Comparison of ENCODE assay signal across 9 cellular contexts in the genomic region with DNA sequence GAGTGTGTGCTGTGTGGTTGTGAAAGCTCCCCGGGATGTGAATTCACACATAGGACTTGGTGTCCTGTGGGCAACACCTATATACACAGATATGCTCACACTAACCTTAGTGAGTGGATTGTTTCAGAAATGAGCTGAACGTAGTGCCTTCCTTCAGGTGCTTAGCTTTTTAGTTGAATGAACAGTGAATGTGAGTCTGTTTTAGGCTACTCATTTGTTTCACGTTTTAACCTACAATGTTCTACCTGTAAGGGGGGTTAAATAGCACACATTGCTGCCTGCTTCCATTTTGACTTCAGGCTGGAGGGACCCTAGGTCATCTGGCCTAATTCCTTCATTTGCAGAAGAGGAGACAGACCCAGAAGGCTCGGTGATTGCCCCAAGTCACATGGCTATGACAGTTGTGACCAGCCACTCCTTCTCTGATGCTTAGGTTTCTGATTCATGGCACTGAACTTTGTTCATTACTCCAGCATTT. TPM values are rescaled to one million over a fixed set of nuclear protein-coding genes. Genes with fewer than 3 reads are reported as not detected.
DNase-seq lines count a peak whose midpoint lies in the region; ATAC-seq and TF ChIP-seq lines count a peak whose summit lies in the region.
"Had no signal": no experiment of that assay in that cellular context is flagged by ENCODE, and none has a peak within 500 bp of the region (broad histone marks: within the 10 kb centered on the region; RNA-seq: fewer than 3 reads in every experiment).

No MANE protein-coding gene starts in this region.

- no TSS peak for BruUV-seq in Calu3 (replicated peaks; lab: Mats Ljungman, UMichigan)

- H3K4me3 ChIP-seq in suprapubic skin = peak overlapping the region; percentile 25

- peak; percentile 63 for DNase-seq in activated CD8-positive, alpha-beta memory T cell treated with anti-CD3 and anti-CD28 coated beads, Interleukin-2, amount 10 ng/mL, durations not matched to agents 7 days and 5 days
- DNase-seq in activated CD8-positive, alpha-beta memory T cell treated with anti-CD3 and anti-CD28 coated beads, Interleukin-2, amount 50 U/mL, for 4 hours = no peak
- no peak for DNase-seq in activated naive CD8-positive, alpha-beta T cell treated with anti-CD3 and anti-CD28 coated beads, Interleukin-2, amount 10 ng/mL, durations not matched to agents 7 days and 5 days
- DNase-seq in suprapubic skin (ENCODE audit: low spot score in 2 of 2) = no peak
- DNase-seq in NCI-H1092 treated with DMSO at 0.1 percent for 48 hours (lab: John Stamatoyannopoulos, UW) = no peak
- DNase-seq in ecto neural progenitor cell (ENCODE audit: low spot score) = no peak
- no peak for DNase-seq in Calu3

- TF ChIP-seq CTCF in suprapubic skin (IDR thresholded peaks at IDR 0.05) (no peak), Calu3 (IDR thresholded peaks at IDR 0.05; ENCODE audit: unreplicated experiment) (no peak)

- no peaks in the 10 kb centered on the region for H3K27me3 Mint-ChIP-seq in activated CD8-positive, alpha-beta memory T cell treated with anti-CD3 and anti-CD28 coated beads, Interleukin-2, amount 10 ng/mL, durations not matched to agents 7 days and 5 days
- no peaks in the 10 kb centered on the region for H3K27me3 Mint-ChIP-seq in activated naive CD8-positive, alpha-beta T cell treated with anti-CD3 and anti-CD28 coated beads, Interleukin-2, amount 10 ng/mL, durations not matched to agents 7 days and 5 days
- H3K27me3 Mint-ChIP-seq in Calu3 (ENCODE audit: unreplicated experiment) = peaks cover 26% of the 10 kb centered on the region

- H3K4me1 Mint-ChIP-seq in activated CD8-positive, alpha-beta memory T cell treated with anti-CD3 and anti-CD28 coated beads, Interleukin-2, amount 10 ng/mL, durations not matched to agents 7 days and 5 days = peaks cover 69% of the 10 kb centered on the region
- H3K4me1 Mint-ChIP-seq in activated naive CD8-positive, alpha-beta T cell treated with anti-CD3 and anti-CD28 coated beads, Interleukin-2, amount 10 ng/mL, durations not matched to agents 7 days and 5 days = peaks cover 18% of the 10 kb centered on the region
- H3K4me1 Mint-ChIP-seq in Calu3 (ENCODE audit: low read depth, unreplicated experiment) = no peaks in the 10 kb centered on the region

- H3K27ac ChIP-seq in suprapubic skin = no peak overlapping the region

- peaks cover 9% of the 10 kb centered on the region for H3K4me1 ChIP-seq in suprapubic skin

- ATAC-seq in activated CD8-positive, alpha-beta memory T cell treated with anti-CD3 and anti-CD28 coated beads, Interleukin-2, amount 10 ng/mL, durations not matched to agents 7 days and 5 days = peak; percentile 43
- peak; percentile 33 for ATAC-seq in HG03097 (IDR thresholded peaks at IDR 0.05; ENCODE audit: low FRiP score, unreplicated experiment)
- ATAC-seq in activated naive CD8-positive, alpha-beta T cell treated with anti-CD3 and anti-CD28 coated beads, Interleukin-2, amount 10 ng/mL, durations not matched to agents 7 days and 5 days (ENCODE audit: low read depth) = no peak

- H3K27me3 ChIP-seq in suprapubic skin = no peaks in the 10 kb centered on the region

- POLR2A ChIA-PET in activated naive CD8-positive, alpha-beta T cell treated with anti-CD3 and anti-CD28 coated beads, Interleukin-2, amount 10 ng/mL, durations not matched to agents 7 days and 5 days (lab: Charles Lee) = no interaction called here

- no peak for TF ChIP-seq POLR2A in suprapubic skin (IDR thresholded peaks at IDR 0.05)

- H3K36me3 Mint-ChIP-seq in activated CD8-positive, alpha-beta memory T cell treated with anti-CD3 and anti-CD28 coated beads, Interleukin-2, amount 10 ng/mL, durations not matched to agents 7 days and 5 days = peaks cover 27% of the 10 kb centered on the region
- H3K36me3 Mint-ChIP-seq in activated naive CD8-positive, alpha-beta T cell treated with anti-CD3 and anti-CD28 coated beads, Interleukin-2, amount 10 ng/mL, durations not matched to agents 7 days and 5 days = peaks cover 2% of the 10 kb centered on the region
- H3K36me3 Mint-ChIP-seq in Calu3 (ENCODE audit: insufficient read depth, unreplicated experiment) = peaks cover 5% of the 10 kb centered on the region

- peak overlapping the region; percentile 90 for H3K27ac Mint-ChIP-seq in activated CD8-positive, alpha-beta memory T cell treated with anti-CD3 and anti-CD28 coated beads, Interleukin-2, amount 10 ng/mL, durations not matched to agents 7 days and 5 days
- peak overlapping the region; percentile 12 for H3K27ac Mint-ChIP-seq in activated naive CD8-positive, alpha-beta T cell treated with anti-CD3 and anti-CD28 coated beads, Interleukin-2, amount 10 ng/mL, durations not matched to agents 7 days and 5 days
- H3K27ac Mint-ChIP-seq in Calu3 (ENCODE audit: unreplicated experiment) = no peak overlapping the region

- peaks cover 6% of the 10 kb centered on the region for H3K9me3 Mint-ChIP-seq in activated CD8-positive, alpha-beta memory T cell treated with anti-CD3 and anti-CD28 coated beads, Interleukin-2, amount 10 ng/mL, durations not matched to agents 7 days and 5 days (ENCODE audit: low read depth)
- no peaks in the 10 kb centered on the region for H3K9me3 Mint-ChIP-seq in activated naive CD8-positive, alpha-beta T cell treated with anti-CD3 and anti-CD28 coated beads, Interleukin-2, amount 10 ng/mL, durations not matched to agents 7 days and 5 days
- H3K9me3 Mint-ChIP-seq in Calu3 (ENCODE audit: low read depth, unreplicated experiment) = no peaks in the 10 kb centered on the region

- peak overlapping the region; percentile 81 for H3K4me3 Mint-ChIP-seq in activated CD8-positive, alpha-beta memory T cell treated with anti-CD3 and anti-CD28 coated beads, Interleukin-2, amount 10 ng/mL, durations not matched to agents 7 days and 5 days
- no peak overlapping the region for H3K4me3 Mint-ChIP-seq in activated naive CD8-positive, alpha-beta T cell treated with anti-CD3 and anti-CD28 coated beads, Interleukin-2, amount 10 ng/mL, durations not matched to agents 7 days and 5 days
- no peak overlapping the region for H3K4me3 Mint-ChIP-seq in Calu3 (ENCODE audit: low read depth, unreplicated experiment)

- CTCF ChIA-PET in activated CD8-positive, alpha-beta memory T cell treated with anti-CD3 and anti-CD28 coated beads, Interleukin-2, amount 10 ng/mL, durations not matched to agents 7 days and 5 days (lab: Charles Lee) = interaction anchor here (1.1 to 1.9 kb wide), 6 partner anchors 13 to 244 kb away, joined by 3 to 18 read pairs (median 4); no protein-coding TSS in a partner anchor
- CTCF ChIA-PET in Calu3 (lab: Charles Lee) = no interaction called here

- H3K9me3 ChIP-seq in suprapubic skin = no peaks in the 10 kb centered on the region

- no peak for TF ChIP-seq EP300 in suprapubic skin (IDR thresholded peaks at IDR 0.05)

- 85% methylated on average over 4 of the region's 4 CpGs for WGBS in suprapubic skin

- intact Hi-C loops in Calu3 (cut with micrococcal nuclease; ENCODE audit: unreplicated experiment) = no loop called here

- no peaks in the 10 kb centered on the region for H3K36me3 ChIP-seq in suprapubic skin

RNA-seq across cellular contexts. Expression of gene PLEK, which starts 1.0 kb away (rescaled TPM):
- 10 to 100 TPM; 31.8 to 42.5 TPM for total RNA-seq in activated CD8-positive, alpha-beta memory T cell treated with anti-CD3 and anti-CD28 coated beads, Interleukin-2, amount 10 ng/mL, durations not matched to agents 7 days and 5 days
- 10 to 100 TPM; 23.4 to 28.8 TPM for total RNA-seq in activated naive CD8-positive, alpha-beta T cell treated with anti-CD3 and anti-CD28 coated beads, Interleukin-2, amount 10 ng/mL, durations not matched to agents 7 days and 5 days
- total RNA-seq in suprapubic skin (1 to 10 TPM; 1.1 to 2.6 (median 1.7) TPM), Calu3 (2022) (not detected in 2 replicates)
- total RNA-seq: fibroblast of villous mesenchyme had no signal

RNA-seq across cellular contexts. Expression of gene CNRIP1, which starts 46.4 kb away (rescaled TPM):
- total RNA-seq in activated CD8-positive, alpha-beta memory T cell treated with anti-CD3 and anti-CD28 coated beads, Interleukin-2, amount 10 ng/mL, durations not matched to agents 7 days and 5 days = not detected
- total RNA-seq in activated naive CD8-positive, alpha-beta T cell treated with anti-CD3 and anti-CD28 coated beads, Interleukin-2, amount 10 ng/mL, durations not matched to agents 7 days and 5 days = not detected
- total RNA-seq in suprapubic skin (10 to 100 TPM in 1 of 4 donors, 1 to 10 TPM in 3; 3.4 to 13.5 (median 6.6) TPM), Calu3 (2022) (not detected in 2 replicates)

Comparison
In these comparisons a context has a peak if more than half of its experiments do, and no peak if none do; other contexts are left out.
1. RNA of gene PLEK, which starts 1.0 kb away (total RNA-seq): 31.8 to 42.5 TPM in activated CD8-positive, alpha-beta memory T cell treated with anti-CD3 and anti-CD28 coated beads, Interleukin-2, amount 10 ng/mL, durations not matched to agents 7 days and 5 days and 23.4 to 28.8 TPM in activated naive CD8-positive, alpha-beta T cell treated with anti-CD3 and anti-CD28 coated beads, Interleukin-2, amount 10 ng/mL, durations not matched to agents 7 days and 5 days; 1.1 to 2.6 TPM in suprapubic skin and not detected in Calu3; every median in the first group is over 4 times any median in the second.